Comparison of ENCODE assay signal across 19 cellular contexts in genomic region chr20:59864726-59865125, GRCh38.
"Had no signal": no experiment of that assay in that cellular context is flagged by ENCODE, and none has a peak within 500 bp of the region (broad histone marks: within the 10 kb centered on the region; RNA-seq: fewer than 3 reads in every experiment).

No MANE protein-coding gene starts in this region.

- DNase-seq: Karpas-422; KG1; MG63; NCI-H1092; NCI-H1105 treated with DMSO at 0.1 percent for 48 hours; NCI-H1417 treated with DMSO at 0.1 percent for 48 hours; NCI-H1694; NCI-H187 treated with DMSO at 0.1 percent for 48 hours; NCI-H2029 treated with DMSO at 0.1 percent for 48 hours; NCI-H2171 treated with DMSO at 0.1 percent for 48 hours; NCI-H345; NCI-H446 treated with DMSO at 0.1 percent for 48 hours; NCI-H510A treated with DMSO at 0.1 percent for 48 hours; NCI-H526; NK-92 treated with Interleukin-12 subunit alpha and Interleukin-12 subunit beta, amount 100 ng/mL, for 24 hours; PC-3; SHP77 had no signal

- H3K27ac ChIP-seq: RWPE1 had no signal

- H3K27me3 ChIP-seq: MG63 had no signal

- H3K4me3 ChIP-seq: MG63 had no signal

- H3K9me3 ChIP-seq: MG63 had no signal

- ATAC-seq: Panc1, PC-3 had no signal

- H3K36me3 ChIP-seq: MG63 had no signal
